In the genomic region with DNA sequence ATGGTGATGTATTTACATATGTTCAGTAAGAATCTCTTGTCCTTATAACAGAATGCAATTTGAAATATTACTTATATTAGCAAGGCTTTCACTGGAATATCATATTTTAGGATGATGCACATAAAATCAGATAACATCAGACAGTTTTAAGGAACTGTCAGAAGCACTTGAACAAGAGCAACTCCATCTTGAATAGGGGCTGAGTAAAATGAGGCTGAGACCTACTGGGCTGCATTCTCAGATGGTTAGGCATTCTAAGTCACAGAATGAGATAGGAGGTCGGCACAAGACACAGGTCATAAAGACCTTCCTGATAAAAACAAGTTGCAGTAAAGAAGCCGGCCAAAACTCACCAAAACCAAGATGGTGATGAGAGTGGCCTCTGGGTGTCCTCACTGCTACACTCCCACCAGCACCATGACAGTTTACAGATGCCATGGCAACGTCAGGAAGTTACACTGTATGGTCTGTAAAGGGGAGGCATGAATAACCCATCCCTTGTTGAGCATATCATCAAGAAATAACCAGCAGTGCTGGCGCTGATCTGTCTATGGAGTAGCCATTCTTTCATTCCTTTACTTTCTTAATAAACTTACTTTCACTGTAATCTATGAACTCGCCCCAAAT, we compare ENCODE assay signal across 1 cellular context.
TF ChIP-seq lines count a peak whose summit lies in the region.

No MANE protein-coding gene starts in this region.

TF ChIP-seq in GM12878, 131 proteins besides CTCF, POLR2A, EP300 and RAD21 (continued from another document):
- TF ChIP-seq, protein P1, sequence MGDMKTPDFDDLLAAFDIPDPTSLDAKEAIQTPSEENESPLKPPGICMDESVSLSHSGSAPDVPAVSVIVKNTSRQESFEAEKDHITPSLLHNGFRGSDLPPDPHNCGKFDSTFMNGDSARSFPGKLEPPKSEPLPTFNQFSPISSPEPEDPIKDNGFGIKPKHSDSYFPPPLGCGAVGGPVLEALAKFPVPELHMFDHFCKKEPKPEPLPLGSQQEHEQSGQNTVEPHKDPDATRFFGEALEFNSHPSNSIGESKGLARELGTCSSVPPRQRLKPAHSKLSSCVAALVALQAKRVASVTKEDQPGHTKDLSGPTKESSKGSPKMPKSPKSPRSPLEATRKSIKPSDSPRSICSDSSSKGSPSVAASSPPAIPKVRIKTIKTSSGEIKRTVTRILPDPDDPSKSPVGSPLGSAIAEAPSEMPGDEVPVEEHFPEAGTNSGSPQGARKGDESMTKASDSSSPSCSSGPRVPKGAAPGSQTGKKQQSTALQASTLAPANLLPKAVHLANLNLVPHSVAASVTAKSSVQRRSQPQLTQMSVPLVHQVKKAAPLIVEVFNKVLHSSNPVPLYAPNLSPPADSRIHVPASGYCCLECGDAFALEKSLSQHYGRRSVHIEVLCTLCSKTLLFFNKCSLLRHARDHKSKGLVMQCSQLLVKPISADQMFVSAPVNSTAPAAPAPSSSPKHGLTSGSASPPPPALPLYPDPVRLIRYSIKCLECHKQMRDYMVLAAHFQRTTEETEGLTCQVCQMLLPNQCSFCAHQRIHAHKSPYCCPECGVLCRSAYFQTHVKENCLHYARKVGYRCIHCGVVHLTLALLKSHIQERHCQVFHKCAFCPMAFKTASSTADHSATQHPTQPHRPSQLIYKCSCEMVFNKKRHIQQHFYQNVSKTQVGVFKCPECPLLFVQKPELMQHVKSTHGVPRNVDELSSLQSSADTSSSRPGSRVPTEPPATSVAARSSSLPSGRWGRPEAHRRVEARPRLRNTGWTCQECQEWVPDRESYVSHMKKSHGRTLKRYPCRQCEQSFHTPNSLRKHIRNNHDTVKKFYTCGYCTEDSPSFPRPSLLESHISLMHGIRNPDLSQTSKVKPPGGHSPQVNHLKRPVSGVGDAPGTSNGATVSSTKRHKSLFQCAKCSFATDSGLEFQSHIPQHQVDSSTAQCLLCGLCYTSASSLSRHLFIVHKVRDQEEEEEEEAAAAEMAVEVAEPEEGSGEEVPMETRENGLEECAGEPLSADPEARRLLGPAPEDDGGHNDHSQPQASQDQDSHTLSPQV (IDR thresholded peaks at IDR 0.05) = peak; percentile 93
- TF ChIP-seq YY1 (IDR thresholded peaks at IDR 0.05; ENCODE audit: low read depth, low read length) (peak; percentile 61), NFYA (IDR thresholded peaks at IDR 0.05; ENCODE audit: borderline replicate concordance, low read depth, low read length) (no peak), CHD4 (IDR thresholded peaks at IDR 0.05) (no peak), SP1 (IDR thresholded peaks at IDR 0.05; ENCODE audit: low read depth, low read length) (no peak), SRF (IDR thresholded peaks at IDR 0.05; ENCODE audit: low read depth in 2 of 2, low read length in 2 of 2) (0 out of 4 replicates have a peak, but pooled peaks of 1 of the 2 experiments have one; percentile 8), ASH2L (IDR thresholded peaks at IDR 0.05; ENCODE audit: borderline replicate concordance, low read depth) (no peak), CEBPB (IDR thresholded peaks at IDR 0.05; ENCODE audit: borderline replicate concordance in 1 of 2, low read depth in 2 of 2, low read length in 2 of 2) (no peak), EED (IDR thresholded peaks at IDR 0.05; ENCODE audit: low read depth) (no peak), BMI1 (IDR thresholded peaks at IDR 0.05; ENCODE audit: borderline replicate concordance) (no peak), RB1 (IDR thresholded peaks at IDR 0.05; ENCODE audit: borderline replicate concordance) (no peak), SMAD1 (IDR thresholded peaks at IDR 0.05; ENCODE audit: low read depth, partially characterized antibody) (no peak), ZNF217 (IDR thresholded peaks at IDR 0.05) (no peak), MYB (IDR thresholded peaks at IDR 0.05; ENCODE audit: borderline replicate concordance, low read depth, low read length) (no peak)
- TF ChIP-seq, protein P2, sequence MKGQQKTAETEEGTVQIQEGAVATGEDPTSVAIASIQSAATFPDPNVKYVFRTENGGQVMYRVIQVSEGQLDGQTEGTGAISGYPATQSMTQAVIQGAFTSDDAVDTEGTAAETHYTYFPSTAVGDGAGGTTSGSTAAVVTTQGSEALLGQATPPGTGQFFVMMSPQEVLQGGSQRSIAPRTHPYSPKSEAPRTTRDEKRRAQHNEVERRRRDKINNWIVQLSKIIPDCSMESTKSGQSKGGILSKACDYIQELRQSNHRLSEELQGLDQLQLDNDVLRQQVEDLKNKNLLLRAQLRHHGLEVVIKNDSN (IDR thresholded peaks at IDR 0.05; ENCODE audit: borderline replicate concordance, extremely low read length, insufficient read depth, low read depth, low read length) = no peak
